ENCODE assay signal across 8 cellular contexts in genomic region chr11:64358536-64358906, GRCh38. TPM values are rescaled to one million over a fixed set of nuclear protein-coding genes. Genes with fewer than 3 reads are reported as not detected.
DNase-seq lines count a peak whose midpoint lies in the region; ATAC-seq and TF ChIP-seq lines count a peak whose summit lies in the region.

No MANE protein-coding gene starts in this region.

- POLR2A ChIA-PET in HEK293 (lab: Yijun Ruan, JAX) = interaction anchor here (1.8 kb wide), 1 partner anchor 41 kb away, joined by 14 read pairs; the partner anchor contains the start of genes PRDX5 and TRMT112

- CTCF ChIA-PET in HEK293 (lab: Yijun Ruan, JAX) = interaction anchor here (0.8 to 7.8 kb wide), 5 partner anchors 24 to 108 kb away, joined by 3 to 81 read pairs (median 5); partner anchors contain the start of genes PRDX5 and TRMT112

- no peaks in the 10 kb centered on the region for H3K27me3 Mint-ChIP-seq in activated naive CD8-positive, alpha-beta T cell treated with anti-CD3 and anti-CD28 coated beads for 36 hours
- H3K27me3 Mint-ChIP-seq in stimulated activated memory B cell treated with anti-CD40 and anti-IgM and Interleukin-4, amounts not matched to agents 10 μg/mL and 1 μg/mL and 100 μg/mL, for 72 hours = no peaks in the 10 kb centered on the region

- peak overlapping the region; percentile 62 for H3K27ac Mint-ChIP-seq in activated naive CD8-positive, alpha-beta T cell treated with anti-CD3 and anti-CD28 coated beads for 36 hours
- peak overlapping the region; percentile 77 for H3K27ac Mint-ChIP-seq in stimulated activated memory B cell treated with anti-CD40 and anti-IgM and Interleukin-4, amounts not matched to agents 10 μg/mL and 1 μg/mL and 100 μg/mL, for 72 hours

- H3K27me3 ChIP-seq in iPS-18a (ENCODE audit: control insufficient read depth, insufficient read depth, low read length) = peaks cover 3% of the 10 kb centered on the region

- H3K4me3 Mint-ChIP-seq in activated naive CD8-positive, alpha-beta T cell treated with anti-CD3 and anti-CD28 coated beads for 36 hours = peak overlapping the region; percentile 65
- H3K4me3 Mint-ChIP-seq in stimulated activated memory B cell treated with anti-CD40 and anti-IgM and Interleukin-4, amounts not matched to agents 10 μg/mL and 1 μg/mL and 100 μg/mL, for 72 hours = peak overlapping the region; percentile 57

- no peaks in the 10 kb centered on the region for H3K9me3 ChIP-seq in HEK293 (ENCODE audit: control insufficient read depth, insufficient read depth, low read depth, low read length)
- H3K9me3 ChIP-seq in iPS-18a (ENCODE audit: control insufficient read depth, low read depth, low read length) = no peaks in the 10 kb centered on the region

- H3K4me3 ChIP-seq in HEK293 (ENCODE audit: low read depth, low read length) (peak overlapping the region; percentile 83), iPS-18a (ENCODE audit: low read length) (peak overlapping the region; percentile 75)

- H3K36me3 ChIP-seq in HEK293 (ENCODE audit: control insufficient read depth in 2 of 2, insufficient read depth in 1 of 2, low read length in 2 of 2) (peaks cover 0 to 32% of the 10 kb centered on the region in 2 experiments; a peak in 2 of 3 replicates), iPS-18a (ENCODE audit: control insufficient read depth, low read depth, low read length) (peaks cover 9% of the 10 kb centered on the region)

- H3K9me3 Mint-ChIP-seq in activated naive CD8-positive, alpha-beta T cell treated with anti-CD3 and anti-CD28 coated beads for 36 hours = no peaks in the 10 kb centered on the region
- no peaks in the 10 kb centered on the region for H3K9me3 Mint-ChIP-seq in stimulated activated memory B cell treated with anti-CD40 and anti-IgM and Interleukin-4, amounts not matched to agents 10 μg/mL and 1 μg/mL and 100 μg/mL, for 72 hours

- peaks cover 13% of the 10 kb centered on the region for H3K36me3 Mint-ChIP-seq in activated naive CD8-positive, alpha-beta T cell treated with anti-CD3 and anti-CD28 coated beads for 36 hours
- peaks cover 27% of the 10 kb centered on the region for H3K36me3 Mint-ChIP-seq in stimulated activated memory B cell treated with anti-CD40 and anti-IgM and Interleukin-4, amounts not matched to agents 10 μg/mL and 1 μg/mL and 100 μg/mL, for 72 hours

- no peak for TF ChIP-seq CTCF in HEK293 (tag by site-specific recombination; IDR thresholded peaks at IDR 0.05)

- H3K9ac ChIP-seq in iPS-18a (ENCODE audit: low read length) = no peak overlapping the region

- ATAC-seq in stimulated activated memory B cell treated with anti-CD40 and anti-IgM and Interleukin-4, amounts not matched to agents 10 μg/mL and 1 μg/mL and 100 μg/mL, for 72 hours = no peak
- ATAC-seq in GM21360 (IDR thresholded peaks at IDR 0.05; ENCODE audit: unreplicated experiment) = no peak

- no peak for DNase-seq in activated naive CD8-positive, alpha-beta T cell treated with anti-CD3 and anti-CD28 coated beads for 36 hours
- DNase-seq in DMS79 (lab: John Stamatoyannopoulos, UW) (no peak), COLO829 (ENCODE audit: low spot score) (no peak), NCI-H748 treated with DMSO at 0.1 percent for 48 hours (lab: John Stamatoyannopoulos, UW) (no peak)

- H3K4me1 Mint-ChIP-seq in activated naive CD8-positive, alpha-beta T cell treated with anti-CD3 and anti-CD28 coated beads for 36 hours = peaks cover 37% of the 10 kb centered on the region
- peaks cover 60% of the 10 kb centered on the region for H3K4me1 Mint-ChIP-seq in stimulated activated memory B cell treated with anti-CD40 and anti-IgM and Interleukin-4, amounts not matched to agents 10 μg/mL and 1 μg/mL and 100 μg/mL, for 72 hours

- peak overlapping the region; percentile 75; the same call in 1 of the 2 replicates for H3K27ac ChIP-seq in HEK293 (ENCODE audit: extremely low read depth, low read depth, low read length)
- no peak overlapping the region for H3K27ac ChIP-seq in iPS-18a (ENCODE audit: low read length)

- H3K4me1 ChIP-seq in HEK293 (ENCODE audit: control insufficient read depth, insufficient read depth, low read length) = no peaks in the 10 kb centered on the region; the same call in 1 of the 2 replicates
- H3K4me1 ChIP-seq in iPS-18a (ENCODE audit: control insufficient read depth, low read depth, low read length) = peaks cover 14% of the 10 kb centered on the region

TF ChIP-seq in HEK293, 187 proteins besides CTCF, POLR2A, EP300 and RAD21:
- TF ChIP-seq SCRT2 (tag by site-specific recombination; IDR thresholded peaks at IDR 0.05) = no peak
- no peak for TF ChIP-seq ZNF184 (tag by site-specific recombination; IDR thresholded peaks at IDR 0.05)
- TF ChIP-seq ZNF132 (tag by site-specific recombination; IDR thresholded peaks at IDR 0.05; ENCODE audit: borderline replicate concordance) = no peak
- no peak for TF ChIP-seq ZNF791 (tag by site-specific recombination; IDR thresholded peaks at IDR 0.05)
- TF ChIP-seq MYNN (tag by site-specific recombination; IDR thresholded peaks at IDR 0.05; ENCODE audit: borderline replicate concordance) = no peak
- TF ChIP-seq ZFHX2 (tag by site-specific recombination; conservative IDR thresholded peaks at IDR 0.05) = no peak
- TF ChIP-seq IKZF3 (tag by site-specific recombination; IDR thresholded peaks at IDR 0.05) = peak; percentile 61; the same call in 1 of the 2 replicates
- peak; percentile 70 for TF ChIP-seq ZBTB20 (tag by site-specific recombination; IDR thresholded peaks at IDR 0.05)
- no peak for TF ChIP-seq TCF7L2 (IDR thresholded peaks at IDR 0.05; ENCODE audit: borderline replicate concordance, low read depth, low read length)
- TF ChIP-seq ZNF37A (tag by site-specific recombination; IDR thresholded peaks at IDR 0.05) = no peak
- no peak for TF ChIP-seq ZNF202 (tag by site-specific recombination; IDR thresholded peaks at IDR 0.05; ENCODE audit: borderline replicate concordance)
- no peak for TF ChIP-seq KLF9 (tag by site-specific recombination; IDR thresholded peaks at IDR 0.05; ENCODE audit: low read depth)
- 0 out of 2 replicates have a peak, but pooled peaks have one; percentile 2 for TF ChIP-seq GLIS1 (tag by site-specific recombination; IDR thresholded peaks at IDR 0.05)
- TF ChIP-seq ZNF350 (tag by site-specific recombination; IDR thresholded peaks at IDR 0.05) = no peak
- TF ChIP-seq ZNF530 (tag by site-specific recombination; IDR thresholded peaks at IDR 0.05; ENCODE audit: low read depth) = no peak
- no peak for TF ChIP-seq SP7 (tag by site-specific recombination; IDR thresholded peaks at IDR 0.05)

RNA-seq across cellular contexts. Expression of gene RPS6KA4, which starts 0.4 kb away (rescaled TPM):
- total RNA-seq in activated naive CD8-positive, alpha-beta T cell treated with anti-CD3 and anti-CD28 coated beads for 36 hours = 10 to 100 TPM; 20.3 to 24.5 TPM

RNA-seq across cellular contexts. Expression of gene CCDC88B, which starts 18.5 kb away (rescaled TPM):
- total RNA-seq in activated naive CD8-positive, alpha-beta T cell treated with anti-CD3 and anti-CD28 coated beads for 36 hours = 10 to 100 TPM; 73.5 to 74.5 TPM

RNA-seq across cellular contexts. Expression of gene PRDX5, which starts 40.6 kb away (rescaled TPM):
- total RNA-seq in activated naive CD8-positive, alpha-beta T cell treated with anti-CD3 and anti-CD28 coated beads for 36 hours = 100 to 1,000 TPM; 111 to 116 TPM

RNA-seq across cellular contexts. Expression of gene TRMT112, which starts 41.2 kb away (rescaled TPM):
- 100 to 1,000 TPM; 235 to 248 TPM for total RNA-seq in activated naive CD8-positive, alpha-beta T cell treated with anti-CD3 and anti-CD28 coated beads for 36 hours

RNA-seq across cellular contexts. Expression of gene ESRRA, which starts 53.2 kb away (rescaled TPM):
- 10 to 100 TPM; 46.5 to 46.9 TPM for total RNA-seq in activated naive CD8-positive, alpha-beta T cell treated with anti-CD3 and anti-CD28 coated beads for 36 hours
